ENCODE assay signal across 1 cellular context in genomic region chr3:143831208-143831607, GRCh38.
TF ChIP-seq lines count a peak whose summit lies in the region.

No MANE protein-coding gene starts in this region.

TF ChIP-seq in GM12878, 131 proteins besides CTCF, POLR2A, EP300 and RAD21:
- TF ChIP-seq SUPT20H (IDR thresholded peaks at IDR 0.05; ENCODE audit: borderline replicate concordance, control insufficient read depth, low read depth, low read length) (no peak), MEF2A (IDR thresholded peaks at IDR 0.05; ENCODE audit: insufficient read depth, low read depth, low read length) (peak; percentile 86), SREBF2 (IDR thresholded peaks at IDR 0.05; ENCODE audit: low read length) (no peak), BMI1 (IDR thresholded peaks at IDR 0.05; ENCODE audit: borderline replicate concordance) (no peak), RUNX3 (IDR thresholded peaks at IDR 0.05; ENCODE audit: low read length) (peak; percentile 72), ZBTB11 (CRISPR knock-in tag; IDR thresholded peaks at IDR 0.05) (no peak), POLR2AphosphoS2 (IDR thresholded peaks at IDR 0.05; ENCODE audit: low read depth, low read length) (no peak), ATF2 (IDR thresholded peaks at IDR 0.05; ENCODE audit: low read length) (peak; percentile 53; the same call in 1 of the 2 replicates), CEBPB (IDR thresholded peaks at IDR 0.05; ENCODE audit: borderline replicate concordance in 1 of 2, low read depth in 2 of 2, low read length in 2 of 2) (peak in 1 of 2 experiments; percentile 71; a peak in 1 of 4 replicates), IKZF1 (conservative IDR thresholded peaks at IDR 0.05) (peak; percentile 78), MLLT1 (IDR thresholded peaks at IDR 0.05) (no peak), MTA3 (IDR thresholded peaks at IDR 0.05; ENCODE audit: borderline replicate concordance, low read length) (no peak), ZBTB33 (IDR thresholded peaks at IDR 0.05) (no peak), BHLHE40 (IDR thresholded peaks at IDR 0.05; ENCODE audit: borderline replicate concordance in 1 of 2, low read depth in 2 of 2, low read length in 1 of 2) (peak; percentile 49 to 66; a peak in 3 of 4 replicates), ZNF687 (IDR thresholded peaks at IDR 0.05) (no peak), DPF2 (IDR thresholded peaks at IDR 0.05) (peak; percentile 42), SMARCA5 (IDR thresholded peaks at IDR 0.05) (no peak), IKZF2 (IDR thresholded peaks at IDR 0.05) (peak; percentile 82), ESRRA (IDR thresholded peaks at IDR 0.05; ENCODE audit: low read length) (no peak), JUNB (IDR thresholded peaks at IDR 0.05) (peak; percentile 80), RELB (IDR thresholded peaks at IDR 0.05; ENCODE audit: low read depth) (0 out of 2 replicates have a peak, but pooled peaks have one; percentile 44), BRCA1 (IDR thresholded peaks at IDR 0.05; ENCODE audit: low read depth, low read length) (no peak), YY1 (IDR thresholded peaks at IDR 0.05; ENCODE audit: low read depth, low read length) (no peak), EED (IDR thresholded peaks at IDR 0.05; ENCODE audit: low read depth) (peak; percentile 79), MEF2B (IDR thresholded peaks at IDR 0.05; ENCODE audit: partially characterized antibody, poor library complexity, severe bottlenecking) (peak; percentile 12), JUND (IDR thresholded peaks at IDR 0.05; ENCODE audit: low read depth, low read length) (no peak), BCL11A (IDR thresholded peaks at IDR 0.05; ENCODE audit: low read depth, low read length) (peak; percentile 25; the same call in 1 of the 2 replicates), E4F1 (IDR thresholded peaks at IDR 0.05; ENCODE audit: borderline replicate concordance, partially characterized antibody) (no peak), EGR1 (IDR thresholded peaks at IDR 0.05; ENCODE audit: borderline replicate concordance in 1 of 2, low read depth in 2 of 2, low read length in 2 of 2) (no peak), KDM1A (IDR thresholded peaks at IDR 0.05; ENCODE audit: borderline replicate concordance) (no peak), RFX5 (IDR thresholded peaks at IDR 0.05; ENCODE audit: low read depth, low read length) (no peak), NFIC (IDR thresholded peaks at IDR 0.05; ENCODE audit: low read depth, low read length) (peak; percentile 76), SKIL (IDR thresholded peaks at IDR 0.05; ENCODE audit: low read depth, poor library complexity, severe bottlenecking) (no peak), FOS (IDR thresholded peaks at IDR 0.05; ENCODE audit: borderline replicate concordance, extremely low read depth, insufficient read length) (no peak), MTA2 (IDR thresholded peaks at IDR 0.05; ENCODE audit: low read depth) (0 out of 2 replicates have a peak, but pooled peaks have one; percentile 22), ZBED1 (IDR thresholded peaks at IDR 0.05; ENCODE audit: borderline replicate concordance) (peak; percentile 84; the same call in 1 of the 2 replicates), SRF (IDR thresholded peaks at IDR 0.05; ENCODE audit: low read depth in 2 of 2, low read length in 2 of 2) (no peak), NR2F1 (conservative IDR thresholded peaks at IDR 0.05) (no peak), FOXM1 (IDR thresholded peaks at IDR 0.05; ENCODE audit: low read depth, low read length) (peak; percentile 74; the same call in 1 of the 2 replicates)
